In the genomic region with DNA sequence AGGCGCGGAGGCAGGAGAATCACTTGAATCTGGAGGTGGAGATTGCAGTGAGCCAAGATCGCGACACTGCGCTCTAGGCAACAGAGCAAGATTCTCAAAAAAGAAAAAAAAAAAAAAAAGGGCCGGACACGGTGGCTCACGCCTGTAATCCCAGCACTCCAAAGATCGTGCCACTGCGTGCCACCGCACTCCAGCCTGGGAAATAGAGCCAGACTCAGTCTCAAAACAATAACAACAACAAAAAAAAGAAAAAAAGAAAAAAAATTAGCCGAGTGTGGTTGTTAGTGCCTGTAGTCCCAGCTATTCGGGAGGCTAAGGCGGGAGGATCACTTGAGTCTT, we compare ENCODE assay signal across 9 cellular contexts. TPM values are rescaled to one million over a fixed set of nuclear protein-coding genes. Genes with fewer than 3 reads are reported as not detected.
DNase-seq lines count a peak whose midpoint lies in the region; ATAC-seq and TF ChIP-seq lines count a peak whose summit lies in the region.
"Had no signal": no experiment of that assay in that cellular context is flagged by ENCODE, and none has a peak within 500 bp of the region (broad histone marks: within the 10 kb centered on the region; RNA-seq: fewer than 3 reads in every experiment).

No MANE protein-coding gene starts in this region.

- H3K36me3 ChIP-seq in CD4-positive, CD25-positive, alpha-beta regulatory T cell (ENCODE audit: control insufficient read depth, insufficient read depth, low read length): peaks cover 32% of the 10 kb centered on the region
- H3K36me3 ChIP-seq in breast epithelium (peaks cover 11% of the 10 kb centered on the region), colonic mucosa (peaks cover 7% of the 10 kb centered on the region)

- H3K27me3 ChIP-seq in CD4-positive, CD25-positive, alpha-beta regulatory T cell (ENCODE audit: control insufficient read depth, insufficient read depth, low read length): no peaks in the 10 kb centered on the region
- no peaks in the 10 kb centered on the region for H3K27me3 ChIP-seq in breast epithelium
- H3K27me3 ChIP-seq in colonic mucosa: no peaks in the 10 kb centered on the region
- H3K27me3 ChIP-seq: heart left ventricle had no signal

- no peaks in the 10 kb centered on the region for H3K27me3 Mint-ChIP-seq in CD4-positive, CD25-positive, alpha-beta regulatory T cell
- H3K27me3 Mint-ChIP-seq in nephron (ENCODE audit: low read depth): no peaks in the 10 kb centered on the region

- peak overlapping the region in 3 of 4 donors; percentile 96 to 100 (median 99) for H3K4me3 Mint-ChIP-seq in CD4-positive, CD25-positive, alpha-beta regulatory T cell
- peak overlapping the region; percentile 100 for H3K4me3 Mint-ChIP-seq in nephron

- no peak for TF ChIP-seq POLR2A in breast epithelium (IDR thresholded peaks at IDR 0.05)

- H3K9me3 Mint-ChIP-seq in CD4-positive, CD25-positive, alpha-beta regulatory T cell: no peaks in the 10 kb centered on the region
- no peaks in the 10 kb centered on the region for H3K9me3 Mint-ChIP-seq in nephron

- no peak overlapping the region for H3K27ac ChIP-seq in CD4-positive, CD25-positive, alpha-beta regulatory T cell (ENCODE audit: insufficient read depth, low read length, poor library complexity, severe bottlenecking)
- no peak overlapping the region for H3K27ac ChIP-seq in breast epithelium
- no peak overlapping the region for H3K27ac ChIP-seq in colonic mucosa

- TF ChIP-seq CTCF in LNCaP clone FGC (IDR thresholded peaks at IDR 0.05; ENCODE audit: control insufficient read depth, extremely low read depth, insufficient read depth) (no peak), breast epithelium (IDR thresholded peaks at IDR 0.05) (no peak), nephron (IDR thresholded peaks at IDR 0.05; ENCODE audit: unreplicated experiment in 3 of 3) (no peak), colonic mucosa (IDR thresholded peaks at IDR 0.05) (no peak)

- H3K27ac Mint-ChIP-seq in CD4-positive, CD25-positive, alpha-beta regulatory T cell: peak overlapping the region in 1 of 3 donors; percentile 99
- peak overlapping the region in 2 of 3 experiments; percentile 100 for H3K27ac Mint-ChIP-seq in nephron

- peaks cover 17% of the 10 kb centered on the region for H3K4me1 ChIP-seq in CD4-positive, CD25-positive, alpha-beta regulatory T cell (ENCODE audit: control insufficient read depth, insufficient read depth, low read length, poor library complexity, severe bottlenecking)
- no peaks in the 10 kb centered on the region for H3K4me1 ChIP-seq in breast epithelium
- H3K4me1 ChIP-seq in colonic mucosa: no peaks in the 10 kb centered on the region

- H3K9me3 ChIP-seq in CD4-positive, CD25-positive, alpha-beta regulatory T cell (ENCODE audit: control insufficient read depth in 2 of 2, low read length in 2 of 2): no peaks in the 10 kb centered on the region
- H3K9me3 ChIP-seq in breast epithelium: no peaks in the 10 kb centered on the region
- no peaks in the 10 kb centered on the region for H3K9me3 ChIP-seq in colonic mucosa
- H3K9me3 ChIP-seq: heart left ventricle had no signal

- no peak for DNase-seq in CD4-positive, CD25-positive, alpha-beta regulatory T cell
- DNase-seq in LNCaP clone FGC (ENCODE audit: low read depth) (no peak), breast epithelium (ENCODE audit: low spot score in 2 of 2) (no peak), SHP77 (lab: John Stamatoyannopoulos, UW) (no peak), colonic mucosa (no peak), occipital lobe (lab: John Stamatoyannopoulos, UW) (no peak)

- peaks cover 20 to 47% (median 33%) of the 10 kb centered on the region in 4 donors for H3K4me1 Mint-ChIP-seq in CD4-positive, CD25-positive, alpha-beta regulatory T cell
- H3K4me1 Mint-ChIP-seq in nephron: peaks cover 27% of the 10 kb centered on the region

- H3K4me3 ChIP-seq in CD4-positive, CD25-positive, alpha-beta regulatory T cell (ENCODE audit: low read depth, low read length): no peak overlapping the region
- H3K4me3 ChIP-seq in LNCaP clone FGC (ENCODE audit: low read depth, low read length) (peak overlapping the region; percentile 77; the same call in 1 of the 2 replicates), breast epithelium (peak overlapping the region in 2 of 3 donors; percentile 72 to 90), colonic mucosa (no peak overlapping the region)

- intact Hi-C loops in breast epithelium (cut with DNase I; ENCODE audit: low total_unique reads): no loop called here
- intact Hi-C loops in colonic mucosa (cut with DNase I): no loop called here

- H3K36me3 Mint-ChIP-seq in CD4-positive, CD25-positive, alpha-beta regulatory T cell: peaks cover 32% of the 10 kb centered on the region
- peaks cover 42% of the 10 kb centered on the region for H3K36me3 Mint-ChIP-seq in nephron (ENCODE audit: low read depth)

- ATAC-seq in CD4-positive, CD25-positive, alpha-beta regulatory T cell (ENCODE audit: low read depth in 2 of 2): no peak
- ATAC-seq in HG02885 (IDR thresholded peaks at IDR 0.05; ENCODE audit: poor library complexity, unreplicated experiment): no peak

- no peak overlapping the region for H3K9ac ChIP-seq in colonic mucosa (ENCODE audit: low read depth in 2 of 2, low read length in 2 of 2)

RNA-seq across cellular contexts. Expression of a gene that starts 0.5 kb away (rescaled TPM):
- 1,320 TPM for total RNA-seq in CD4-positive, CD25-positive, alpha-beta regulatory T cell
- polyA plus RNA-seq in CD4-positive, CD25-positive, alpha-beta regulatory T cell: 100 to 1,000 TPM; 375 to 624 (median 546) TPM
- 1,000 to 10,000 TPM; 1,571 to 1,840 (median 1,826) TPM for total RNA-seq in breast epithelium
- total RNA-seq in colonic mucosa: 1,000 to 10,000 TPM in 1 of 2 donors, 100 to 1,000 TPM in 1; 782 to 1,047 TPM
- total RNA-seq in occipital lobe: 870 TPM

RNA-seq across cellular contexts. Expression of a gene that starts 8.9 kb away (rescaled TPM):
- 51.9 TPM for total RNA-seq in CD4-positive, CD25-positive, alpha-beta regulatory T cell
- 10 to 100 TPM; 57.0 to 66.9 (median 62.2) TPM for polyA plus RNA-seq in CD4-positive, CD25-positive, alpha-beta regulatory T cell
- 100 to 1,000 TPM in 1 of 3 donors, 10 to 100 TPM in 2; 73.8 to 288 (median 91.4) TPM for total RNA-seq in breast epithelium
- total RNA-seq in colonic mucosa: 10 to 100 TPM; 81.5 to 82.3 TPM
- total RNA-seq in occipital lobe: 90.3 TPM

RNA-seq across cellular contexts. Expression of a gene that starts 27.6 kb away (rescaled TPM):
- total RNA-seq in CD4-positive, CD25-positive, alpha-beta regulatory T cell: 59.3 TPM
- polyA plus RNA-seq in CD4-positive, CD25-positive, alpha-beta regulatory T cell: 1 to 10 TPM; 2.1 to 3.4 (median 2.6) TPM
- total RNA-seq in breast epithelium: 10 to 100 TPM; 37.6 to 57.4 (median 49.5) TPM
- total RNA-seq in colonic mucosa: 10 to 100 TPM; 39.6 to 41.7 TPM
- total RNA-seq in occipital lobe: 113 TPM

Comparison
In these comparisons a context has a peak if more than half of its experiments do, and no peak if none do; other contexts are left out.
1. H3K4me3 ChIP-seq: peak in LNCaP clone FGC (single experiment) and breast epithelium (2 of 3); none in CD4-positive, CD25-positive, alpha-beta regulatory T cell (single experiment) and colonic mucosa (single experiment).